ENCODE assay signal across 8 cellular contexts in the genomic region with DNA sequence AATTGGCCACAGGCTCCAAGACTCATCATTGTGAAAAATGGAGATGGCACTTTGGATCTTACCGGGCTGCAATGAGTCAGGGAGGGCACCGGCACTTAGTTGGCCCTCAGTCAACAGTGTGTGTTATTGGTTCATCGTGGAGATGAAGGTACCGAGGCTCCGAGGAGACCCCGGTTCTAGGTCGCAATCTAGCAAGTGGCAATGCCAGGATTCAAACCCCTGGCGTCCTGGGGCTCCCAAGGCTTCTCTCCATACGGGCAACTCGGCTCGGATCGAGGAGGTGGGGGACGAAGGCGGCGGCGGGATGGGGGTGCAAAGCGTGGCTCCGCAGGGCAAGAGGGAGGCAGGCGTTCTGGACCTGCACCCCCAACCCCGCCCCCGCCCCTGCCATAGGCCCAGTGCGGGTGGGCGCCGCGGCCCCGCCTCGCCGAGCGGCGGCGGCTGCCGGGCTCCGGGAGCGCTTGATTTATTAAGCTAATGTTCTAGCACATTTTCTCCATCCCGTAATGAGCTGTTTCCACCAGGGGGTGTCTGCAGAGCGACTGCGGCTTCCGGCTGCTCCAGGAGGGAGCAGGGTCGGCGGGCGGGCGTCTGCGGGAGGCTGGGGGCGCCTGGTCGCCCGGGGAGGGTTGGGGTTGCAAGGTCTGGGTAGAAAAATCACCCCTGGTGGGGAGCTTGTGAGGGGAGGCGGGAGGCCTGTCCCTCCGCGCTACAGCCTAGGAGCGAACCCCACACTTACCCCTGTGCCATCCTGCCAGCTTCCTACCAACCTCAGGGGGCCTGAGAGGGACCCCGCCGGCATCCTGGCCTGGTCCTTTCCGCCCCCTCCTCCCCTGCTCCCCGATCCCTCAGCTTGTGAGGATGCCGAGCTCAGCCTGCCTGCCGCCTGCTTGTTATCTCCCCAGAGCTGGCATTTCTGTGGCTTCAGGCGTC. TPM values are rescaled to one million over a fixed set of nuclear protein-coding genes. Genes with fewer than 3 reads are reported as not detected.
DNase-seq lines count a peak whose midpoint lies in the region; ATAC-seq and TF ChIP-seq lines count a peak whose summit lies in the region.

No MANE protein-coding gene starts in this region.

- intact Hi-C loops in vagina (cut with DNase I): loop anchor here (5.0 kb wide), 1 partner anchor 377 kb away; no protein-coding TSS in a partner anchor

- no peak overlapping the region for H3K27ac Mint-ChIP-seq in T-helper 2 cell treated with Interferon-gamma antibody and Interleukin-4, amounts not matched to agents 5 μg/mL and 100 μg/mL, for 36 hours
- no peak overlapping the region for H3K27ac Mint-ChIP-seq in effector memory CD8-positive, alpha-beta T cell
- H3K27ac Mint-ChIP-seq in mesothelial cell of epicardium: no peak overlapping the region

- H3K4me1 Mint-ChIP-seq in T-helper 2 cell treated with Interferon-gamma antibody and Interleukin-4, amounts not matched to agents 5 μg/mL and 100 μg/mL, for 36 hours (ENCODE audit: low read depth): peaks cover 7% of the 10 kb centered on the region
- H3K4me1 Mint-ChIP-seq in effector memory CD8-positive, alpha-beta T cell (ENCODE audit: low read depth in 2 of 2): peaks cover 4 to 6% of the 10 kb centered on the region in 2 donors
- H3K4me1 Mint-ChIP-seq in mesothelial cell of epicardium: peaks cover 16% of the 10 kb centered on the region

- POLR2A ChIA-PET in HEK293 (lab: Yijun Ruan, JAX): no interaction called here

- H3K36me3 ChIP-seq in BE2C (no peaks in the 10 kb centered on the region), HEK293 (ENCODE audit: control insufficient read depth in 2 of 2, insufficient read depth in 1 of 2, low read length in 2 of 2) (no peaks in the 10 kb centered on the region), vagina (no peaks in the 10 kb centered on the region)

- no peak overlapping the region for H3K27ac ChIP-seq in HEK293 (ENCODE audit: extremely low read depth, low read depth, low read length)
- H3K27ac ChIP-seq in vagina: no peak overlapping the region

- no peaks in the 10 kb centered on the region for H3K36me3 Mint-ChIP-seq in T-helper 2 cell treated with Interferon-gamma antibody and Interleukin-4, amounts not matched to agents 5 μg/mL and 100 μg/mL, for 36 hours (ENCODE audit: low read depth)
- H3K36me3 Mint-ChIP-seq in effector memory CD8-positive, alpha-beta T cell (ENCODE audit: insufficient read depth): no peaks in the 10 kb centered on the region
- peaks cover 2% of the 10 kb centered on the region for H3K36me3 Mint-ChIP-seq in mesothelial cell of epicardium

- H3K27me3 ChIP-seq in BE2C: no peaks in the 10 kb centered on the region
- no peaks in the 10 kb centered on the region for H3K27me3 ChIP-seq in vagina

- no peaks in the 10 kb centered on the region for H3K9me3 ChIP-seq in BE2C
- no peaks in the 10 kb centered on the region for H3K9me3 ChIP-seq in HEK293 (ENCODE audit: control insufficient read depth, insufficient read depth, low read depth, low read length)
- no peaks in the 10 kb centered on the region for H3K9me3 ChIP-seq in vagina

- H3K4me3 ChIP-seq in BE2C (ENCODE audit: low read depth, low read length) (peak overlapping the region; percentile 42), HEK293 (ENCODE audit: low read depth, low read length) (peak overlapping the region; percentile 7; the same call in 1 of the 2 replicates), vagina (peak overlapping the region; percentile 38 to 51)

- H3K9me3 Mint-ChIP-seq in T-helper 2 cell treated with Interferon-gamma antibody and Interleukin-4, amounts not matched to agents 5 μg/mL and 100 μg/mL, for 36 hours: no peaks in the 10 kb centered on the region
- no peaks in the 10 kb centered on the region for H3K9me3 Mint-ChIP-seq in effector memory CD8-positive, alpha-beta T cell
- H3K9me3 Mint-ChIP-seq in mesothelial cell of epicardium: peaks cover 10% of the 10 kb centered on the region

- peak overlapping the region; percentile 71 for H3K4me3 Mint-ChIP-seq in T-helper 2 cell treated with Interferon-gamma antibody and Interleukin-4, amounts not matched to agents 5 μg/mL and 100 μg/mL, for 36 hours
- peak overlapping the region; percentile 54 to 73 for H3K4me3 Mint-ChIP-seq in effector memory CD8-positive, alpha-beta T cell
- peak overlapping the region; percentile 55 for H3K4me3 Mint-ChIP-seq in mesothelial cell of epicardium

- H3K4me1 ChIP-seq in BE2C: no peaks in the 10 kb centered on the region; the same call in 1 of the 2 replicates
- peaks cover 3% of the 10 kb centered on the region; the same call in 1 of the 2 replicates for H3K4me1 ChIP-seq in HEK293 (ENCODE audit: control insufficient read depth, insufficient read depth, low read length)
- peaks cover 14% of the 10 kb centered on the region for H3K4me1 ChIP-seq in vagina

- peaks cover 47% of the 10 kb centered on the region for H3K27me3 Mint-ChIP-seq in T-helper 2 cell treated with Interferon-gamma antibody and Interleukin-4, amounts not matched to agents 5 μg/mL and 100 μg/mL, for 36 hours (ENCODE audit: low read depth)
- peaks cover 58 to 93% of the 10 kb centered on the region in 2 donors for H3K27me3 Mint-ChIP-seq in effector memory CD8-positive, alpha-beta T cell
- peaks cover 16% of the 10 kb centered on the region for H3K27me3 Mint-ChIP-seq in mesothelial cell of epicardium (ENCODE audit: low read depth)

- TF ChIP-seq CTCF in BE2C (IDR thresholded peaks at IDR 0.05; ENCODE audit: low read depth, low read length): peak; percentile 24; the same call in 1 of the 2 replicates
- 0 out of 2 replicates have a peak, but pooled peaks have one; percentile 22 for TF ChIP-seq CTCF in HEK293 (tag by site-specific recombination; IDR thresholded peaks at IDR 0.05)
- TF ChIP-seq CTCF in mesothelial cell of epicardium (IDR thresholded peaks at IDR 0.05; ENCODE audit: unreplicated experiment): peak; percentile 35
- peak in 1 of 3 experiments; percentile 12 for TF ChIP-seq CTCF in vagina (IDR thresholded peaks at IDR 0.05)

- no peak for TF ChIP-seq POLR2A in vagina (IDR thresholded peaks at IDR 0.05)

- CTCF ChIA-PET in HEK293 (lab: Yijun Ruan, JAX): interaction anchor here (0.7 to 1.6 kb wide), 10 partner anchors 9 to 808 kb away, joined by 3 to 7 read pairs (median 4); no protein-coding TSS in a partner anchor

- DNase-seq in BE2C (no peak), mesothelial cell of epicardium (ENCODE audit: low spot score in 2 of 2, unreplicated experiment in 2 of 2) (peak in 1 of 2 experiments; percentile 57), vagina (ENCODE audit: extremely low spot score in 2 of 2) (no peak), NCI-H446 treated with DMSO at 0.1 percent for 48 hours (lab: John Stamatoyannopoulos, UW) (no peak), cerebellar nuclear complex (lab: John Stamatoyannopoulos, UW) (no peak)
- DNase-seq in T-helper 2 cell treated with Interferon-gamma antibody and Interleukin-4, amounts not matched to agents 5 μg/mL and 100 μg/mL, for 36 hours (ENCODE audit: low spot score): no peak
- DNase-seq in effector memory CD8-positive, alpha-beta T cell: peak in 2 of 3 experiments; percentile 17 to 31

- peak; percentile 71 for ATAC-seq in effector memory CD8-positive, alpha-beta T cell (replicated peaks)

TF ChIP-seq in HEK293, 187 proteins besides CTCF, POLR2A, EP300 and RAD21 (continues in another document):
- TF ChIP-seq ZNF335 (tag by site-specific recombination; conservative IDR thresholded peaks at IDR 0.05) (peak; percentile 95; the same call in 1 of the 2 replicates), ZEB2 (tag by site-specific recombination; IDR thresholded peaks at IDR 0.05) (no peak), SCRT2 (tag by site-specific recombination; IDR thresholded peaks at IDR 0.05) (peak; percentile 38; the same call in 1 of the 2 replicates), PRDM1 (tag by site-specific recombination; IDR thresholded peaks at IDR 0.05) (no peak), ZNF19 (tag by site-specific recombination; IDR thresholded peaks at IDR 0.05; ENCODE audit: low read depth) (no peak), FEZF1 (tag by site-specific recombination; IDR thresholded peaks at IDR 0.05) (no peak), SP2 (tag by site-specific recombination; IDR thresholded peaks at IDR 0.05) (no peak)
- TF ChIP-seq, protein P1, sequence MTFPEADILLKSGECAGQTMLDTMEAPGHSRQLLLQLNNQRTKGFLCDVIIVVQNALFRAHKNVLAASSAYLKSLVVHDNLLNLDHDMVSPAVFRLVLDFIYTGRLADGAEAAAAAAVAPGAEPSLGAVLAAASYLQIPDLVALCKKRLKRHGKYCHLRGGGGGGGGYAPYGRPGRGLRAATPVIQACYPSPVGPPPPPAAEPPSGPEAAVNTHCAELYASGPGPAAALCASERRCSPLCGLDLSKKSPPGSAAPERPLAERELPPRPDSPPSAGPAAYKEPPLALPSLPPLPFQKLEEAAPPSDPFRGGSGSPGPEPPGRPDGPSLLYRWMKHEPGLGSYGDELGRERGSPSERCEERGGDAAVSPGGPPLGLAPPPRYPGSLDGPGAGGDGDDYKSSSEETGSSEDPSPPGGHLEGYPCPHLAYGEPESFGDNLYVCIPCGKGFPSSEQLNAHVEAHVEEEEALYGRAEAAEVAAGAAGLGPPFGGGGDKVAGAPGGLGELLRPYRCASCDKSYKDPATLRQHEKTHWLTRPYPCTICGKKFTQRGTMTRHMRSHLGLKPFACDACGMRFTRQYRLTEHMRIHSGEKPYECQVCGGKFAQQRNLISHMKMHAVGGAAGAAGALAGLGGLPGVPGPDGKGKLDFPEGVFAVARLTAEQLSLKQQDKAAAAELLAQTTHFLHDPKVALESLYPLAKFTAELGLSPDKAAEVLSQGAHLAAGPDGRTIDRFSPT (tag by site-specific recombination; IDR thresholded peaks at IDR 0.05): peak; percentile 37; the same call in 1 of the 2 replicates

RNA-seq across cellular contexts. Expression of gene ACOT11, which starts 48.7 kb away (rescaled TPM):
- 6.9 TPM for polyA plus RNA-seq in BE2C (2012; ENCODE audit: insufficient read depth, insufficient read length, low read depth)
- total RNA-seq in mesothelial cell of epicardium (8.3 to 10.3 TPM (median 8.9 TPM) in 3 replicates), vagina (26.0 TPM)

Comparison
In these comparisons a context has a peak if more than half of its experiments do, and no peak if none do; other contexts are left out.
1. DNase-seq: peak in effector memory CD8-positive, alpha-beta T cell (2 of 3); none in BE2C (single experiment), T-helper 2 cell treated with Interferon-gamma antibody and Interleukin-4, amounts not matched to agents 5 μg/mL and 100 μg/mL, for 36 hours (single experiment), vagina (0 of 2), NCI-H446 treated with DMSO at 0.1 percent for 48 hours (single experiment) and cerebellar nuclear complex (0 of 2).
2. Peak in every context shown above with its lines, with median percentiles within 50 percentile points of each other: H3K4me3 ChIP-seq and H3K4me3 Mint-ChIP-seq.